ENCODE assay signal across 1 cellular context in the genomic region with DNA sequence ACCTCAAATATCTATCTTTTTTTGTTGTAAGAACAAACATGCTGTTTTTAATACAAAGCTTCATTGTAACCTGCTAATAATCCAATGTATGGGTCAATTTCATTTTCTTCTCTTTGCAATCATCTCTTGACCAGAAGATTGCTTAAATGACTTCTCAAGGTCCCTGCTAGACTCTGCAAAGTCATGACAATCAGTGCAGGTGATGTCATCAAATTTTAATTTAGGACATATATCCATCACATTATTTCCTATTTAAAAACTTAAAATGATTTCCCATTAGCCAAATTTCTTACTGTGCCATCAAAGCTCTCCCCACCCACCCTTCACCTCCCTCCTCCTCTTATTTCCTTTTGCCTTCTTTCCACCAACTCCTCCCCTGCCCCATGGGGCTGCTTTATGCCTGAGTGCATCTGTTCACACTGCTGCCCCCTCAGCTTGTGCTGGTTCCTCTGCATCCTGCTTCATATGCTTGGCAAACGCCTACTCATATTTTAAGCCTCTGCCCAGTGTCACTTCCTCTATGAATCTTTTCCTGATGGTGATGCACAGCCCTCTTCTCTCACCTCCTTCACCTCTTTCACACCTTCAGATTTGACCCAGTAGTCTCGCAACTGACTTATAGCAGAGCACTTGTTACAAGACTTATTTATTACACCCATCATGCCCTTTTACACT.
TF ChIP-seq lines count a peak whose summit lies in the region.

No MANE protein-coding gene starts in this region.

TF ChIP-seq in GM12878, 131 proteins besides CTCF, POLR2A, EP300 and RAD21 (continued from another document and continues in another):
- TF ChIP-seq, protein P1, sequence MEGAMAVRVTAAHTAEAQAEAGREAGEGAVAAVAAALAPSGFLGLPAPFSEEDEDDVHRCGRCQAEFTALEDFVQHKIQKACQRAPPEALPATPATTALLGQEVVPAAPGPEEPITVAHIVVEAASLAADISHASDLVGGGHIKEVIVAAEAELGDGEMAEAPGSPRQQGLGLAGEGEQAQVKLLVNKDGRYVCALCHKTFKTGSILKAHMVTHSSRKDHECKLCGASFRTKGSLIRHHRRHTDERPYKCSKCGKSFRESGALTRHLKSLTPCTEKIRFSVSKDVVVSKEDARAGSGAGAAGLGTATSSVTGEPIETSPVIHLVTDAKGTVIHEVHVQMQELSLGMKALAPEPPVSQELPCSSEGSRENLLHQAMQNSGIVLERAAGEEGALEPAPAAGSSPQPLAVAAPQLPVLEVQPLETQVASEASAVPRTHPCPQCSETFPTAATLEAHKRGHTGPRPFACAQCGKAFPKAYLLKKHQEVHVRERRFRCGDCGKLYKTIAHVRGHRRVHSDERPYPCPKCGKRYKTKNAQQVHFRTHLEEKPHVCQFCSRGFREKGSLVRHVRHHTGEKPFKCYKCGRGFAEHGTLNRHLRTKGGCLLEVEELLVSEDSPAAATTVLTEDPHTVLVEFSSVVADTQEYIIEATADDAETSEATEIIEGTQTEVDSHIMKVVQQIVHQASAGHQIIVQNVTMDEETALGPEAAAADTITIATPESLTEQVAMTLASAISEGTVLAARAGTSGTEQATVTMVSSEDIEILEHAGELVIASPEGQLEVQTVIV (IDR thresholded peaks at IDR 0.05; ENCODE audit: borderline replicate concordance, partially characterized antibody): no peak
- no peak for TF ChIP-seq POLR2AphosphoS5 (IDR thresholded peaks at IDR 0.05; ENCODE audit: low read length)
- TF ChIP-seq, protein P2, sequence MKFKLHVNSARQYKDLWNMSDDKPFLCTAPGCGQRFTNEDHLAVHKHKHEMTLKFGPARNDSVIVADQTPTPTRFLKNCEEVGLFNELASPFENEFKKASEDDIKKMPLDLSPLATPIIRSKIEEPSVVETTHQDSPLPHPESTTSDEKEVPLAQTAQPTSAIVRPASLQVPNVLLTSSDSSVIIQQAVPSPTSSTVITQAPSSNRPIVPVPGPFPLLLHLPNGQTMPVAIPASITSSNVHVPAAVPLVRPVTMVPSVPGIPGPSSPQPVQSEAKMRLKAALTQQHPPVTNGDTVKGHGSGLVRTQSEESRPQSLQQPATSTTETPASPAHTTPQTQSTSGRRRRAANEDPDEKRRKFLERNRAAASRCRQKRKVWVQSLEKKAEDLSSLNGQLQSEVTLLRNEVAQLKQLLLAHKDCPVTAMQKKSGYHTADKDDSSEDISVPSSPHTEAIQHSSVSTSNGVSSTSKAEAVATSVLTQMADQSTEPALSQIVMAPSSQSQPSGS (IDR thresholded peaks at IDR 0.05; ENCODE audit: low read length): peak; percentile 87
- no peak for TF ChIP-seq TCF7 (IDR thresholded peaks at IDR 0.05; ENCODE audit: borderline replicate concordance)
- peak; percentile 92 for TF ChIP-seq ATF7 (IDR thresholded peaks at IDR 0.05; ENCODE audit: low read depth)
- TF ChIP-seq, protein P3, sequence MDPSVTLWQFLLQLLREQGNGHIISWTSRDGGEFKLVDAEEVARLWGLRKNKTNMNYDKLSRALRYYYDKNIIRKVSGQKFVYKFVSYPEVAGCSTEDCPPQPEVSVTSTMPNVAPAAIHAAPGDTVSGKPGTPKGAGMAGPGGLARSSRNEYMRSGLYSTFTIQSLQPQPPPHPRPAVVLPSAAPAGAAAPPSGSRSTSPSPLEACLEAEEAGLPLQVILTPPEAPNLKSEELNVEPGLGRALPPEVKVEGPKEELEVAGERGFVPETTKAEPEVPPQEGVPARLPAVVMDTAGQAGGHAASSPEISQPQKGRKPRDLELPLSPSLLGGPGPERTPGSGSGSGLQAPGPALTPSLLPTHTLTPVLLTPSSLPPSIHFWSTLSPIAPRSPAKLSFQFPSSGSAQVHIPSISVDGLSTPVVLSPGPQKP (IDR thresholded peaks at IDR 0.05; ENCODE audit: low read depth, low read length): no peak
- TF ChIP-seq, protein P4, sequence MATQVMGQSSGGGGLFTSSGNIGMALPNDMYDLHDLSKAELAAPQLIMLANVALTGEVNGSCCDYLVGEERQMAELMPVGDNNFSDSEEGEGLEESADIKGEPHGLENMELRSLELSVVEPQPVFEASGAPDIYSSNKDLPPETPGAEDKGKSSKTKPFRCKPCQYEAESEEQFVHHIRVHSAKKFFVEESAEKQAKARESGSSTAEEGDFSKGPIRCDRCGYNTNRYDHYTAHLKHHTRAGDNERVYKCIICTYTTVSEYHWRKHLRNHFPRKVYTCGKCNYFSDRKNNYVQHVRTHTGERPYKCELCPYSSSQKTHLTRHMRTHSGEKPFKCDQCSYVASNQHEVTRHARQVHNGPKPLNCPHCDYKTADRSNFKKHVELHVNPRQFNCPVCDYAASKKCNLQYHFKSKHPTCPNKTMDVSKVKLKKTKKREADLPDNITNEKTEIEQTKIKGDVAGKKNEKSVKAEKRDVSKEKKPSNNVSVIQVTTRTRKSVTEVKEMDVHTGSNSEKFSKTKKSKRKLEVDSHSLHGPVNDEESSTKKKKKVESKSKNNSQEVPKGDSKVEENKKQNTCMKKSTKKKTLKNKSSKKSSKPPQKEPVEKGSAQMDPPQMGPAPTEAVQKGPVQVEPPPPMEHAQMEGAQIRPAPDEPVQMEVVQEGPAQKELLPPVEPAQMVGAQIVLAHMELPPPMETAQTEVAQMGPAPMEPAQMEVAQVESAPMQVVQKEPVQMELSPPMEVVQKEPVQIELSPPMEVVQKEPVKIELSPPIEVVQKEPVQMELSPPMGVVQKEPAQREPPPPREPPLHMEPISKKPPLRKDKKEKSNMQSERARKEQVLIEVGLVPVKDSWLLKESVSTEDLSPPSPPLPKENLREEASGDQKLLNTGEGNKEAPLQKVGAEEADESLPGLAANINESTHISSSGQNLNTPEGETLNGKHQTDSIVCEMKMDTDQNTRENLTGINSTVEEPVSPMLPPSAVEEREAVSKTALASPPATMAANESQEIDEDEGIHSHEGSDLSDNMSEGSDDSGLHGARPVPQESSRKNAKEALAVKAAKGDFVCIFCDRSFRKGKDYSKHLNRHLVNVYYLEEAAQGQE (IDR thresholded peaks at IDR 0.05; ENCODE audit: low read depth, low read length): no peak
- no peak for TF ChIP-seq EZH2 (IDR thresholded peaks at IDR 0.05; ENCODE audit: borderline replicate concordance, control insufficient read depth, low read depth, low read length)
- TF ChIP-seq SRF (IDR thresholded peaks at IDR 0.05; ENCODE audit: low read depth in 2 of 2, low read length in 2 of 2): no peak
- TF ChIP-seq SP1 (IDR thresholded peaks at IDR 0.05; ENCODE audit: low read depth, low read length): no peak
- TF ChIP-seq ZNF274 (IDR thresholded peaks at IDR 0.05; ENCODE audit: insufficient read depth, insufficient read length): no peak
- TF ChIP-seq PRDM15 (CRISPR knock-in tag; IDR thresholded peaks at IDR 0.05): no peak
- no peak for TF ChIP-seq GABPA (IDR thresholded peaks at IDR 0.05; ENCODE audit: low read depth)
- TF ChIP-seq POU2F2 (IDR thresholded peaks at IDR 0.05; ENCODE audit: borderline replicate concordance, low read depth, low read length): peak; percentile 67; the same call in 1 of the 3 replicates
- peak; percentile 95 for TF ChIP-seq EED (IDR thresholded peaks at IDR 0.05; ENCODE audit: low read depth)
- TF ChIP-seq ZBTB40 (IDR thresholded peaks at IDR 0.05; ENCODE audit: borderline replicate concordance): no peak
- peak; percentile 90 for TF ChIP-seq MTA3 (IDR thresholded peaks at IDR 0.05; ENCODE audit: borderline replicate concordance, low read length)
- TF ChIP-seq EGR1 (IDR thresholded peaks at IDR 0.05; ENCODE audit: borderline replicate concordance in 1 of 2, low read depth in 2 of 2, low read length in 2 of 2): peak in 1 of 2 experiments; percentile 82; a peak in 2 of 3 replicates
- no peak for TF ChIP-seq RBBP5 (conservative IDR thresholded peaks at IDR 0.05)
- no peak for TF ChIP-seq SIX5 (IDR thresholded peaks at IDR 0.05; ENCODE audit: low read depth, low read length, severe bottlenecking)
- peak; percentile 91 for TF ChIP-seq GATAD2B (conservative IDR thresholded peaks at IDR 0.05; ENCODE audit: low read depth)
- TF ChIP-seq YY1 (IDR thresholded peaks at IDR 0.05; ENCODE audit: low read depth, low read length): peak; percentile 19; the same call in 1 of the 2 replicates
- TF ChIP-seq, protein P5, sequence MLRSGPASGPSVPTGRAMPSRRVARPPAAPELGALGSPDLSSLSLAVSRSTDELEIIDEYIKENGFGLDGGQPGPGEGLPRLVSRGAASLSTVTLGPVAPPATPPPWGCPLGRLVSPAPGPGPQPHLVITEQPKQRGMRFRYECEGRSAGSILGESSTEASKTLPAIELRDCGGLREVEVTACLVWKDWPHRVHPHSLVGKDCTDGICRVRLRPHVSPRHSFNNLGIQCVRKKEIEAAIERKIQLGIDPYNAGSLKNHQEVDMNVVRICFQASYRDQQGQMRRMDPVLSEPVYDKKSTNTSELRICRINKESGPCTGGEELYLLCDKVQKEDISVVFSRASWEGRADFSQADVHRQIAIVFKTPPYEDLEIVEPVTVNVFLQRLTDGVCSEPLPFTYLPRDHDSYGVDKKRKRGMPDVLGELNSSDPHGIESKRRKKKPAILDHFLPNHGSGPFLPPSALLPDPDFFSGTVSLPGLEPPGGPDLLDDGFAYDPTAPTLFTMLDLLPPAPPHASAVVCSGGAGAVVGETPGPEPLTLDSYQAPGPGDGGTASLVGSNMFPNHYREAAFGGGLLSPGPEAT (IDR thresholded peaks at IDR 0.05; ENCODE audit: low read depth): peak; percentile 92
- TF ChIP-seq BRCA1 (IDR thresholded peaks at IDR 0.05; ENCODE audit: low read depth, low read length): no peak
- TF ChIP-seq RB1 (IDR thresholded peaks at IDR 0.05; ENCODE audit: borderline replicate concordance): no peak; the same call in 1 of the 2 replicates
- TF ChIP-seq BMI1 (IDR thresholded peaks at IDR 0.05; ENCODE audit: borderline replicate concordance): peak; percentile 79
- 0 out of 2 replicates have a peak, but pooled peaks have one; percentile 38 for TF ChIP-seq PML (IDR thresholded peaks at IDR 0.05; ENCODE audit: low read length)
- TF ChIP-seq USF1 (IDR thresholded peaks at IDR 0.05; ENCODE audit: borderline replicate concordance, extremely low read length, insufficient read depth, low read depth, low read length): no peak
- peak; percentile 93 for TF ChIP-seq MTA2 (IDR thresholded peaks at IDR 0.05; ENCODE audit: low read depth)
- no peak for TF ChIP-seq RAD51 (IDR thresholded peaks at IDR 0.05)
